Comparison of ENCODE assay signal across 8 cellular contexts in the genomic region with DNA sequence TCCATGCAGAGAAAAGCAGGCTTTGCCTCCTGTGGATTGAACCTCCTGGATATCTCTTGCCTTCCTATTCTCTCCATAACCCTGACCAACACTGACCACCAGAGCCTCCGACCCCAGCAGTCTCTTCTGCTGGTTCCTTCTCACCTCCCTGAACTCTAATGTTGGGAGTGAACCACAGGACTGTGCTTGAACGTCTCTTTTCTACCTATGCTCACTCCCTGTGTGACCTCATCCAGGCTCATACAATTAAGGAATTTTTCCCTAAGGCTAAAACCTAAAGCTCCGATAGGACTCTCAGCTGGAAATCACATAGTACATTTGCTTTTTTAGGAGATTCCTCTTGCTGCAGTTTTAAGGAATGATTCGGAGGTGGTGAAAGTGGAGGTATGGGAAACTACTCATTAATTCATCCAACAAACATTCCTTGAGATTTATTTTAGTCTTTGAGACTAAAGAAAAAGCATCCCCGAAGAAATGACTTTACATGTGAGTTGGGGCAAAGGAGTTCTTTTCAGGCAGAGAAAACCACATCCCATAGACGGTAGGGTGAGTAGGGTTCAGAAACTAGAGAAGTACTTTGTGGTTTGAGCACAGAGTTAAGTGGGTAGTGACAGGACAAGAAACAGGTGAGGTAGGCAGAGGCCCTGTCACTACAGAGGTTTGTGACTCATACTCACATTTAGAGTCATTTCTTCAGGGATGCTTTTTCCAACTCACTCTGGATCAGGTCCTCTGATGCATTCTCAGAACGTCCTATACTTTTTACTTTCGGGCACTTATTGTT. TPM values are rescaled to one million over a fixed set of nuclear protein-coding genes. Genes with fewer than 3 reads are reported as not detected.
DNase-seq lines count a peak whose midpoint lies in the region; ATAC-seq lines count a peak whose summit lies in the region.

No MANE protein-coding gene starts in this region.

- ATAC-seq in GM18868 (IDR thresholded peaks at IDR 0.05; ENCODE audit: unreplicated experiment) (peak; percentile 100), GM21723 (IDR thresholded peaks at IDR 0.05; ENCODE audit: unreplicated experiment) (peak; percentile 94), HG03521 (IDR thresholded peaks at IDR 0.05; ENCODE audit: unreplicated experiment) (peak; percentile 99), sciatic nerve (no peak)

- intact Hi-C loops in sciatic nerve (cut with DNase I) = no loop called here

- DNase-seq in kidney tubule cell (ENCODE audit: low spot score) (peak; percentile 4), sciatic nerve (ENCODE audit: low spot score) (no peak), iPS-NIHi7 (ENCODE audit: extremely low spot score) (no peak), hypothalamus (lab: John Stamatoyannopoulos, UW) (no peak), NCI-H1417 treated with DMSO at 0.1 percent for 48 hours (lab: John Stamatoyannopoulos, UW) (no peak)

RNA-seq across cellular contexts. Expression of a gene that starts 30.8 kb away (rescaled TPM):
- total RNA-seq in sciatic nerve = 11.8 TPM
